In genomic region chr17:40097931-40098845, GRCh38 we compare ENCODE assay signal across 8 cellular contexts. TPM values are rescaled to one million over a fixed set of nuclear protein-coding genes. Genes with fewer than 3 reads are reported as not detected.
A peak's percentile ranks its signal among the peaks of the same experiment; 100 is the strongest.
DNase-seq lines count a peak whose midpoint lies in the region; ATAC-seq and TF ChIP-seq lines count a peak whose summit lies in the region.

No MANE protein-coding gene starts in this region.

- no TSS peak for BruUV-seq in Caco-2 (replicated peaks; lab: Mats Ljungman, UMichigan)

- H3K4me1 ChIP-seq in Caco-2 (peaks cover 31% of the 10 kb centered on the region), mesodermal cell (ENCODE audit: control insufficient read depth, insufficient read depth, low read length, poor library complexity, severe bottlenecking) (peaks cover 16% of the 10 kb centered on the region)

- H3K36me3 ChIP-seq in Caco-2 (ENCODE audit: control insufficient read depth, insufficient read depth, low read length) (peaks cover 2% of the 10 kb centered on the region; the same call in 1 of the 2 replicates), mesodermal cell (ENCODE audit: control insufficient read depth, insufficient read depth, low read length) (peaks cover 40% of the 10 kb centered on the region)

- H3K4me3 ChIP-seq in Caco-2 (ENCODE audit: low read depth, low read length) (peak overlapping the region; percentile 59), choroid plexus epithelial cell (ENCODE audit: low read depth, low read length) (peak overlapping the region; percentile 42), mesodermal cell (ENCODE audit: extremely low read depth, insufficient read depth, low read length, poor library complexity, severe bottlenecking) (peak overlapping the region; percentile 8)

- H3K4me1 Mint-ChIP-seq in Caco-2 (ENCODE audit: low read depth, unreplicated experiment) = peaks cover 23% of the 10 kb centered on the region

- intact Hi-C loops in Caco-2 (cut with micrococcal nuclease; ENCODE audit: unreplicated experiment) = no loop called here

- TF ChIP-seq CTCF in Caco-2 (IDR thresholded peaks at IDR 0.05; ENCODE audit: insufficient read depth in 1 of 2, low read depth in 1 of 2, low read length in 1 of 2, severe bottlenecking in 1 of 2, unreplicated experiment in 1 of 2) = no peak
- TF ChIP-seq CTCF in choroid plexus epithelial cell (conservative IDR thresholded peaks at IDR 0.05; ENCODE audit: low read depth, low read length) = no peak

- POLR2A ChIA-PET in Caco-2 (lab: Charles Lee) = interaction anchor here (1.0 to 6.3 kb wide), 3 partner anchors 15 to 121 kb away, joined by 4 to 166 read pairs (median 4); partner anchors contain the start of gene WIPF2

- H3K9me3 ChIP-seq in Caco-2 (no peaks in the 10 kb centered on the region), mesodermal cell (ENCODE audit: control insufficient read depth, low read length) (no peaks in the 10 kb centered on the region)

- H3K9me3 Mint-ChIP-seq in Caco-2 (ENCODE audit: unreplicated experiment) = no peaks in the 10 kb centered on the region

- CTCF ChIA-PET in Caco-2 (lab: Charles Lee) = interaction anchor here (0.9 to 2.0 kb wide), 12 partner anchors 8 to 118 kb away, joined by 3 to 52 read pairs (median 6); partner anchors contain the start of gene PSMD3

- no peak for ATAC-seq in HG03342 (IDR thresholded peaks at IDR 0.05; ENCODE audit: unreplicated experiment)

- no peaks in the 10 kb centered on the region for H3K27me3 Mint-ChIP-seq in Caco-2 (ENCODE audit: insufficient read depth, unreplicated experiment)

- H3K36me3 Mint-ChIP-seq in Caco-2 (ENCODE audit: insufficient read depth, unreplicated experiment) = peaks cover 50% of the 10 kb centered on the region

- peak overlapping the region; percentile 96 for H3K27ac ChIP-seq in mesodermal cell (ENCODE audit: low read depth, low read length, severe bottlenecking)

- no peaks in the 10 kb centered on the region for H3K27me3 ChIP-seq in Caco-2 (replicated peaks; ENCODE audit: control insufficient read depth, insufficient read depth, low read length)

- H3K27ac Mint-ChIP-seq in Caco-2 (ENCODE audit: unreplicated experiment) = peak overlapping the region; percentile 92

- 94 to 98% methylated on average over 7 to 8 of the region's 9 CpGs for WGBS in mesodermal cell (ENCODE audit: insufficient coverage in 2 of 2), 2 experiments

- peak overlapping the region; percentile 94 for H3K4me3 Mint-ChIP-seq in Caco-2 (ENCODE audit: unreplicated experiment)

- DNase-seq in Caco-2 = no peak
- DNase-seq in MV-4-11 (lab: John Stamatoyannopoulos, UW) = peak; percentile 73
- peak; percentile 56 for DNase-seq in choroid plexus epithelial cell (ENCODE audit: low read depth)
- peak; percentile 83 for DNase-seq in ureter (ENCODE audit: low spot score)
- no peak for DNase-seq in NCI-H2227 (lab: John Stamatoyannopoulos, UW; ENCODE audit: unreplicated experiment)
- DNase-seq in NCI-H1417 treated with DMSO at 0.1 percent for 48 hours (lab: John Stamatoyannopoulos, UW) = no peak

RNA-seq across cellular contexts. Expression of gene NR1D1, which starts 2.2 kb away (rescaled TPM):
- total RNA-seq in Caco-2 (2022) (8.9 and 11.3 TPM in 2 replicates), ureter (26.0 TPM)
- 8.1 TPM for polyA plus RNA-seq in mesodermal cell (2013, experiment 1 of 2)
- 6.0 TPM for polyA plus RNA-seq in mesodermal cell (2013, experiment 2 of 2)

RNA-seq across cellular contexts. Expression of gene MSL1, which starts 23.6 kb away (rescaled TPM):
- total RNA-seq in Caco-2 (2022) (82.6 and 86.9 TPM in 2 replicates), ureter (91.3 TPM)
- 81.0 TPM for polyA plus RNA-seq in mesodermal cell (2013, experiment 1 of 2)
- polyA plus RNA-seq in mesodermal cell (2013, experiment 2 of 2) = 79.8 TPM

RNA-seq across cellular contexts. Expression of gene THRA, which starts 35.4 kb away (rescaled TPM):
- total RNA-seq in Caco-2 (2022) = 27.3 and 29.3 TPM in 2 replicates
- 20.7 TPM for polyA plus RNA-seq in mesodermal cell (2013, experiment 1 of 2)
- polyA plus RNA-seq in mesodermal cell (2013, experiment 2 of 2) = 21.5 TPM
- total RNA-seq in ureter = 54.7 TPM

RNA-seq across cellular contexts. Expression of gene CASC3, which starts 42.1 kb away (rescaled TPM):
- total RNA-seq in Caco-2 (2022) (102 and 110 TPM in 2 replicates), ureter (121 TPM)
- polyA plus RNA-seq in mesodermal cell (2013, experiment 1 of 2) = 75.2 TPM
- 72.6 TPM for polyA plus RNA-seq in mesodermal cell (2013, experiment 2 of 2)

RNA-seq across cellular contexts. Expression of gene MED24, which starts 44.0 kb away (rescaled TPM):
- total RNA-seq in Caco-2 (2022) = 119 and 122 TPM in 2 replicates
- polyA plus RNA-seq in mesodermal cell (2013, experiment 1 of 2) = 73.9 TPM
- 73.6 TPM for polyA plus RNA-seq in mesodermal cell (2013, experiment 2 of 2)
- 87.9 TPM for total RNA-seq in ureter

Comparison
In these comparisons a context has a peak if more than half of its experiments do, and no peak if none do; other contexts are left out.
1. DNase-seq: peak in MV-4-11 (single experiment), choroid plexus epithelial cell (single experiment) and ureter (single experiment); none in Caco-2 (0 of 2), NCI-H2227 (single experiment) and NCI-H1417 treated with DMSO at 0.1 percent for 48 hours (single experiment).
2. H3K4me3 ChIP-seq: peak in every context shown above with its lines; median percentile 59 in Caco-2; 42 in choroid plexus epithelial cell; 8 in mesodermal cell.